1 cellular context compared by ENCODE assay signal in the genomic region with DNA sequence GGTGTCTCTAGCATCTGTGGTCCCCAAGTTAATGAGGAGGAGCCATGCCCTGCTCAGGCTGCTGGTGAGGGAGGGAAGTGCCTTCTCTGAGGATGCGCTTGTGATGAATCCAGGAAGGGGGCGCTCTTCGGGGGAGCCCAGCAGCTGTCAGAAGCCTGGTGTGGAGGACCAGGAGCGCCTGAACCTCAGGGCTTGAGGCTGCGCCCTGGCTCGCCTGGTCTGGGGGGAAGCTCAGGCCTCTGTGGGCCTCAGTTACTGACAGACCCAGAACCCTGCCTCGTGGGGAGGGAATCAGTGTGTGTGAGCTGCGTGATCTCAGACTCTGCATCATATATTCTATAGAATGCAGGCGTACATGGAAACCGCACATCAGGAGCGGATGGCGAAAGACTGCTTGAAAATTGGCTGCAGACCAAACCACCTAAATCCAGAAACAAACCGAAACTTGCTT.
TF ChIP-seq lines count a peak whose summit lies in the region.

No MANE protein-coding gene starts in this region.

TF ChIP-seq in K562, 482 proteins besides CTCF, POLR2A, EP300 and RAD21 (continued from another document):
- TF ChIP-seq, protein P1, sequence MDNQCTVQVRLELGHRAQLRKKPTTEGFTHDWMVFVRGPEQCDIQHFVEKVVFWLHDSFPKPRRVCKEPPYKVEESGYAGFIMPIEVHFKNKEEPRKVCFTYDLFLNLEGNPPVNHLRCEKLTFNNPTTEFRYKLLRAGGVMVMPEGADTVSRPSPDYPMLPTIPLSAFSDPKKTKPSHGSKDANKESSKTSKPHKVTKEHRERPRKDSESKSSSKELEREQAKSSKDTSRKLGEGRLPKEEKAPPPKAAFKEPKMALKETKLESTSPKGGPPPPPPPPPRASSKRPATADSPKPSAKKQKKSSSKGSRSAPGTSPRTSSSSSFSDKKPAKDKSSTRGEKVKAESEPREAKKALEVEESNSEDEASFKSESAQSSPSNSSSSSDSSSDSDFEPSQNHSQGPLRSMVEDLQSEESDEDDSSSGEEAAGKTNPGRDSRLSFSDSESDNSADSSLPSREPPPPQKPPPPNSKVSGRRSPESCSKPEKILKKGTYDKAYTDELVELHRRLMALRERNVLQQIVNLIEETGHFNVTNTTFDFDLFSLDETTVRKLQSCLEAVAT (IDR thresholded peaks at IDR 0.05), result no peak
- TF ChIP-seq, protein P2, sequence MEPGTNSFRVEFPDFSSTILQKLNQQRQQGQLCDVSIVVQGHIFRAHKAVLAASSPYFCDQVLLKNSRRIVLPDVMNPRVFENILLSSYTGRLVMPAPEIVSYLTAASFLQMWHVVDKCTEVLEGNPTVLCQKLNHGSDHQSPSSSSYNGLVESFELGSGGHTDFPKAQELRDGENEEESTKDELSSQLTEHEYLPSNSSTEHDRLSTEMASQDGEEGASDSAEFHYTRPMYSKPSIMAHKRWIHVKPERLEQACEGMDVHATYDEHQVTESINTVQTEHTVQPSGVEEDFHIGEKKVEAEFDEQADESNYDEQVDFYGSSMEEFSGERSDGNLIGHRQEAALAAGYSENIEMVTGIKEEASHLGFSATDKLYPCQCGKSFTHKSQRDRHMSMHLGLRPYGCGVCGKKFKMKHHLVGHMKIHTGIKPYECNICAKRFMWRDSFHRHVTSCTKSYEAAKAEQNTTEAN (CRISPR knock-in tag; IDR thresholded peaks at IDR 0.05), result no peak
- TF ChIP-seq XRCC5 (IDR thresholded peaks at IDR 0.05; ENCODE audit: low read depth, low read length), result no peak
